In genomic region chr1:64878090-64878489, GRCh38 we compare ENCODE assay signal across 30 cellular contexts.
DNase-seq lines count a peak whose midpoint lies in the region; ATAC-seq, FAIRE-seq and TF ChIP-seq lines count a peak whose summit lies in the region.
"Had no signal": no experiment of that assay in that cellular context is flagged by ENCODE, and none has a peak within 500 bp of the region (broad histone marks: within the 10 kb centered on the region; RNA-seq: fewer than 3 reads in every experiment).

No MANE protein-coding gene starts in this region.

- DNase-seq in activated naive CD4-positive, alpha-beta T cell treated with anti-CD3 and anti-CD28 coated beads, Interleukin-2, amount 10 ng/mL, durations not matched to agents 7 days and 5 days: no peak
- no peak for DNase-seq in activated naive CD4-positive, alpha-beta T cell treated with anti-CD3 and anti-CD28 coated beads, Interleukin-2, amount 50 U/mL, for 16 hours
- DNase-seq in GM23338 (ENCODE audit: low spot score) (no peak), pancreas (peak in 2 of 6 donors; percentile 21 to 38), AG08396 (ENCODE audit: low spot score) (no peak)
- no peak for DNase-seq in central memory CD8-positive, alpha-beta T cell (ENCODE audit: low spot score in 2 of 2)
- DNase-seq: activated CD4-positive, alpha-beta T cell treated with anti-CD3 and anti-CD28 coated beads for 1 hour; activated naive CD4-positive, alpha-beta T cell treated with Interleukin-2 at 50 U/mL for 16 hours; activated T-cell treated with anti-CD3 and anti-CD28 coated beads, Interleukin-2, amount 50 U/mL, for 48 hours; Caco-2; effector CD8-positive, alpha-beta T cell; erythroblast; H7; mesenchymal stem cell; MM.1S; NCI-H1930; NCI-H2171 treated with DMSO at 0.1 percent for 48 hours; NCI-H524; NK-92 treated with Interleukin-12 subunit alpha and Interleukin-12 subunit beta, amount 100 ng/mL, for 24 hours; PC-9; right lobe of liver; spleen; stimulated activated CD4-positive, alpha-beta T cell treated with anti-CD3 and anti-CD28 coated beads, Interleukin-2, amount 100 ng/mL, for 24 hours; transverse colon had no signal

- H3K9me2 ChIP-seq in GM23338 (ENCODE audit: insufficient read depth): no peaks in the 10 kb centered on the region

- H3K79me2 ChIP-seq in GM23338 (replicated peaks; ENCODE audit: insufficient read depth): no peaks in the 10 kb centered on the region

- CTCF ChIA-PET in activated naive CD4-positive, alpha-beta T cell treated with anti-CD3 and anti-CD28 coated beads, Interleukin-2, amount 10 ng/mL, durations not matched to agents 7 days and 5 days (lab: Charles Lee): interaction anchor here (1.3 to 1.4 kb wide), 2 partner anchors 84 to 88 kb away, joined by 3 read pairs; no protein-coding TSS in a partner anchor

- TF ChIP-seq CTCF in GM23338 (conservative IDR thresholded peaks at IDR 0.05; ENCODE audit: low read depth in 2 of 2): no peak
- TF ChIP-seq CTCF in pancreas (IDR thresholded peaks at IDR 0.05): no peak

- H3K36me3 ChIP-seq in GM23338 (ENCODE audit: insufficient read depth) (no peaks in the 10 kb centered on the region), pancreas (peaks cover 0 to 4% (median 0%) of the 10 kb centered on the region in 3 donors)

- H3K9me3 ChIP-seq in pancreas: peaks cover 0 to 2% (median 0%) of the 10 kb centered on the region in 4 donors
- H3K9me3 ChIP-seq: Caco-2, right lobe of liver, spleen, transverse colon had no signal

- no peak overlapping the region for H2AFZ ChIP-seq in GM23338
- H2AFZ ChIP-seq: PC-9 had no signal

- peaks cover 58% of the 10 kb centered on the region for H3K4me1 Mint-ChIP-seq in activated naive CD4-positive, alpha-beta T cell treated with anti-CD3 and anti-CD28 coated beads, Interleukin-2, amount 10 ng/mL, durations not matched to agents 7 days and 5 days
- H3K4me1 Mint-ChIP-seq in GM23338: peaks cover 16% of the 10 kb centered on the region
- H3K4me1 Mint-ChIP-seq in central memory CD8-positive, alpha-beta T cell: peaks cover 65% of the 10 kb centered on the region

- H3K27me3 ChIP-seq in GM23338 (ENCODE audit: insufficient read depth) (no peaks in the 10 kb centered on the region), pancreas (no peaks in the 10 kb centered on the region)
- H3K27me3 ChIP-seq: right lobe of liver, spleen, transverse colon had no signal

- H3K4me3 ChIP-seq in GM23338 (no peak overlapping the region), pancreas (no peak overlapping the region)
- H3K4me3 ChIP-seq: coronary artery, PC-9, right lobe of liver, SK-N-MC, spleen, transverse colon had no signal

- ATAC-seq in GM23338 (no peak), pancreas (peak; percentile 74 to 79 (median 76)), HG02973 (IDR thresholded peaks at IDR 0.05; ENCODE audit: unreplicated experiment) (no peak)
- no peak for ATAC-seq in central memory CD8-positive, alpha-beta T cell (replicated peaks; ENCODE audit: extremely low read depth, poor library complexity, severe bottlenecking)
- ATAC-seq: HepG2, right lobe of liver had no signal

- H3K27ac ChIP-seq in GM23338 (ENCODE audit: low read depth) (peak overlapping the region; percentile 67; the same call in 1 of the 2 replicates), pancreas (peak overlapping the region; percentile 13 to 70 (median 44))
- H3K27ac ChIP-seq: coronary artery, PC-9, right lobe of liver, SK-N-MC, transverse colon had no signal

- no peaks in the 10 kb centered on the region for H3K27me3 Mint-ChIP-seq in activated naive CD4-positive, alpha-beta T cell treated with anti-CD3 and anti-CD28 coated beads, Interleukin-2, amount 10 ng/mL, durations not matched to agents 7 days and 5 days
- peaks cover 2% of the 10 kb centered on the region for H3K27me3 Mint-ChIP-seq in GM23338 (ENCODE audit: insufficient read depth, low read depth, poor library complexity)
- H3K27me3 Mint-ChIP-seq in central memory CD8-positive, alpha-beta T cell: no peaks in the 10 kb centered on the region
- H3K27me3 Mint-ChIP-seq: progenitor cell of endocrine pancreas had no signal

- peaks cover 5% of the 10 kb centered on the region; the same call in 1 of the 2 replicates for H4K20me1 ChIP-seq in GM23338 (replicated peaks; ENCODE audit: insufficient read depth)

- no peak for FAIRE-seq in pancreas (lab: Jason Lieb, UNC)
- FAIRE-seq: astrocyte, HepG2 had no signal

- peaks cover 9% of the 10 kb centered on the region for H3K4me1 ChIP-seq in GM23338 (ENCODE audit: insufficient read depth)
- H3K4me1 ChIP-seq in pancreas: peaks cover 4 to 36% (median 29%) of the 10 kb centered on the region in 3 donors
- H3K4me1 ChIP-seq: Caco-2, right lobe of liver had no signal

- H3F3A ChIP-seq in GM23338 (replicated peaks; ENCODE audit: low read depth): no peaks in the 10 kb centered on the region

- no peak overlapping the region for H3K4me3 Mint-ChIP-seq in activated naive CD4-positive, alpha-beta T cell treated with anti-CD3 and anti-CD28 coated beads, Interleukin-2, amount 10 ng/mL, durations not matched to agents 7 days and 5 days
- H3K4me3 Mint-ChIP-seq in GM23338: no peak overlapping the region
- H3K4me3 Mint-ChIP-seq in central memory CD8-positive, alpha-beta T cell: no peak overlapping the region

- H3K4me2 ChIP-seq in GM23338: no peak overlapping the region
- H3K4me2 ChIP-seq: PC-9 had no signal

- peaks cover 71% of the 10 kb centered on the region for H3K36me3 Mint-ChIP-seq in activated naive CD4-positive, alpha-beta T cell treated with anti-CD3 and anti-CD28 coated beads, Interleukin-2, amount 10 ng/mL, durations not matched to agents 7 days and 5 days
- H3K36me3 Mint-ChIP-seq in GM23338 (ENCODE audit: low read depth): no peaks in the 10 kb centered on the region
- H3K36me3 Mint-ChIP-seq in central memory CD8-positive, alpha-beta T cell (ENCODE audit: insufficient read depth): peaks cover 50% of the 10 kb centered on the region

- no peaks in the 10 kb centered on the region for H3K9me3 Mint-ChIP-seq in activated naive CD4-positive, alpha-beta T cell treated with anti-CD3 and anti-CD28 coated beads, Interleukin-2, amount 10 ng/mL, durations not matched to agents 7 days and 5 days
- H3K9me3 Mint-ChIP-seq in GM23338: no peaks in the 10 kb centered on the region
- no peaks in the 10 kb centered on the region for H3K9me3 Mint-ChIP-seq in central memory CD8-positive, alpha-beta T cell

- peak overlapping the region; percentile 84 for H3K27ac Mint-ChIP-seq in activated naive CD4-positive, alpha-beta T cell treated with anti-CD3 and anti-CD28 coated beads, Interleukin-2, amount 10 ng/mL, durations not matched to agents 7 days and 5 days
- no peak overlapping the region for H3K27ac Mint-ChIP-seq in GM23338
- H3K27ac Mint-ChIP-seq in central memory CD8-positive, alpha-beta T cell (ENCODE audit: low read depth): peak overlapping the region; percentile 93
- H3K27ac Mint-ChIP-seq: progenitor cell of endocrine pancreas had no signal

- intact Hi-C loops in pancreas (cut with DNase I): no loop called here

TF ChIP-seq in GM23338, 12 proteins besides CTCF, POLR2A, EP300 and RAD21 (continues in another document):
- TF ChIP-seq EZH2phosphoT487 (IDR thresholded peaks at IDR 0.05; ENCODE audit: unreplicated experiment) (no peak), EZH2 (IDR thresholded peaks at IDR 0.05; ENCODE audit: low read depth, unreplicated experiment) (no peak), JUNB (IDR thresholded peaks at IDR 0.05; ENCODE audit: unreplicated experiment) (no peak)

Comparison
In these comparisons a context has a peak if more than half of its experiments do, and no peak if none do; other contexts are left out.
1. ATAC-seq: peak in pancreas (4 of 4); none in GM23338 (single experiment), central memory CD8-positive, alpha-beta T cell (single experiment) and HG02973 (single experiment).